Comparison of ENCODE assay signal across 8 cellular contexts in genomic region chr7:27198871-27199801, GRCh38. TPM values are rescaled to one million over a fixed set of nuclear protein-coding genes. Genes with fewer than 3 reads are reported as not detected.
DNase-seq lines count a peak whose midpoint lies in the region; ATAC-seq and TF ChIP-seq lines count a peak whose summit lies in the region.

No MANE protein-coding gene starts in this region.

- H3K27ac ChIP-seq in CD8-positive, alpha-beta memory T cell (ENCODE audit: low read depth, low read length): no peak overlapping the region
- H3K27ac ChIP-seq in HL-60 (replicated peaks) (no peak overlapping the region), ascending aorta (no peak overlapping the region)

- peaks cover 82 to 92% of the 10 kb centered on the region in 2 donors for H3K27me3 Mint-ChIP-seq in CD8-positive, alpha-beta memory T cell
- peaks cover 98% of the 10 kb centered on the region for H3K27me3 Mint-ChIP-seq in nephron (ENCODE audit: low read depth)

- CTCF ChIA-PET in CD8-positive, alpha-beta memory T cell (lab: Charles Lee): interaction anchor here (0.9 to 1.5 kb wide), 5 partner anchors 8 to 822 kb away, joined by 3 to 6 read pairs (median 3); partner anchors contain the start of gene HOXA10

- DNase-seq in CD8-positive, alpha-beta memory T cell: no peak
- DNase-seq in HL-60 (ENCODE audit: low read depth in 1 of 2, low spot score in 1 of 2) (no peak), ascending aorta (ENCODE audit: low spot score in 2 of 2) (peak in 1 of 2 donors; percentile 64)
- no peak for DNase-seq in activated effector memory CD4-positive, alpha-beta T cell treated with Interleukin-2 at 50 U/mL for 16 hours

- H3K4me3 ChIP-seq in CD8-positive, alpha-beta memory T cell (ENCODE audit: low read length): no peak overlapping the region
- H3K4me3 ChIP-seq in HL-60 (replicated peaks; ENCODE audit: insufficient read depth, low read length) (peak overlapping the region; percentile 22; the same call in 1 of the 2 replicates), ascending aorta (peak overlapping the region; percentile 34 to 54)

- peaks cover 0 to 10% (median 0%) of the 10 kb centered on the region in 5 donors for H3K9me3 Mint-ChIP-seq in CD8-positive, alpha-beta memory T cell
- H3K9me3 Mint-ChIP-seq in nephron: no peaks in the 10 kb centered on the region

- H3K9me3 ChIP-seq in CD8-positive, alpha-beta memory T cell (ENCODE audit: low read length): no peaks in the 10 kb centered on the region
- H3K9me3 ChIP-seq in ascending aorta: no peaks in the 10 kb centered on the region

- H3K4me3 Mint-ChIP-seq in CD8-positive, alpha-beta memory T cell: peak overlapping the region in 6 of 7 donors; percentile 56 to 82 (median 66)
- peak overlapping the region; percentile 71 to 78 (median 77) for H3K4me3 Mint-ChIP-seq in nephron

- H3K27ac Mint-ChIP-seq in CD8-positive, alpha-beta memory T cell: peak overlapping the region in 3 of 8 donors; percentile 40 to 71 (median 67)
- no peak overlapping the region for H3K27ac Mint-ChIP-seq in nephron

- peaks cover 83% of the 10 kb centered on the region for H3K27me3 ChIP-seq in CD8-positive, alpha-beta memory T cell (ENCODE audit: insufficient read depth, low read length, poor library complexity, severe bottlenecking)
- H3K27me3 ChIP-seq in HL-60 (ENCODE audit: insufficient read depth, poor library complexity, severe bottlenecking) (peaks cover 71% of the 10 kb centered on the region), ascending aorta (peaks cover 66% of the 10 kb centered on the region)

- intact Hi-C loops in ascending aorta (cut with DNase I): loop anchor here (5.0 to 10.0 kb wide), 4 partner anchors 576 to 1216 kb away; partner anchors contain the start of gene CREB5

- POLR2A ChIA-PET in CD8-positive, alpha-beta memory T cell (lab: Charles Lee): interaction anchor here (0.7 kb wide), 1 partner anchor 647 kb away, joined by 3 read pairs; no protein-coding TSS in a partner anchor

- H3K4me1 Mint-ChIP-seq in CD8-positive, alpha-beta memory T cell: peaks cover 33 to 42% (median 40%) of the 10 kb centered on the region in 3 donors
- peaks cover 16% of the 10 kb centered on the region for H3K4me1 Mint-ChIP-seq in nephron

- H3K36me3 Mint-ChIP-seq in CD8-positive, alpha-beta memory T cell: no peaks in the 10 kb centered on the region
- no peaks in the 10 kb centered on the region for H3K36me3 Mint-ChIP-seq in nephron (ENCODE audit: low read depth)

- H3K4me1 ChIP-seq in CD8-positive, alpha-beta memory T cell (ENCODE audit: insufficient read depth, low read length): peaks cover 25% of the 10 kb centered on the region
- H3K4me1 ChIP-seq in ascending aorta: peaks cover 11% of the 10 kb centered on the region in 2 donors

- H3K36me3 ChIP-seq in CD8-positive, alpha-beta memory T cell (ENCODE audit: insufficient read depth, low read length): no peaks in the 10 kb centered on the region
- no peaks in the 10 kb centered on the region for H3K36me3 ChIP-seq in ascending aorta

- TF ChIP-seq CTCF in HL-60 (IDR thresholded peaks at IDR 0.05; ENCODE audit: insufficient read depth, low read length): no peak
- TF ChIP-seq CTCF in ascending aorta (IDR thresholded peaks at IDR 0.05): no peak
- TF ChIP-seq CTCF in nephron (IDR thresholded peaks at IDR 0.05; ENCODE audit: unreplicated experiment in 3 of 3): no peak

- ATAC-seq in GM18498 (IDR thresholded peaks at IDR 0.05; ENCODE audit: unreplicated experiment) (no peak), GM19452 (IDR thresholded peaks at IDR 0.05; ENCODE audit: unreplicated experiment) (no peak), GM21717 (IDR thresholded peaks at IDR 0.05; ENCODE audit: unreplicated experiment) (no peak)

RNA-seq across cellular contexts. Expression of gene HOXA13, which starts 0.8 kb away (rescaled TPM):
- not detected for total RNA-seq in CD8-positive, alpha-beta memory T cell
- polyA plus RNA-seq in CD8-positive, alpha-beta memory T cell: not detected
- not detected for total RNA-seq in ascending aorta

RNA-seq across cellular contexts. Expression of gene HOXA11, which starts 14.1 kb away (rescaled TPM):
- total RNA-seq in CD8-positive, alpha-beta memory T cell: not detected
- polyA plus RNA-seq in CD8-positive, alpha-beta memory T cell: not detected
- total RNA-seq in ascending aorta: not detected

RNA-seq across cellular contexts. Expression of gene HOXA10, which starts 25.0 kb away (rescaled TPM):
- total RNA-seq in CD8-positive, alpha-beta memory T cell: not detected
- 0.09 TPM for polyA plus RNA-seq in CD8-positive, alpha-beta memory T cell
- not detected for total RNA-seq in ascending aorta

RNA-seq across cellular contexts. Expression of gene HOXA9, which starts 33.8 kb away (rescaled TPM):
- total RNA-seq in CD8-positive, alpha-beta memory T cell: not detected
- polyA plus RNA-seq in CD8-positive, alpha-beta memory T cell: not detected
- total RNA-seq in ascending aorta: not detected

RNA-seq across cellular contexts. Expression of gene HOXA7, which starts 42.7 kb away (rescaled TPM):
- total RNA-seq in CD8-positive, alpha-beta memory T cell: not detected
- not detected for polyA plus RNA-seq in CD8-positive, alpha-beta memory T cell
- total RNA-seq in ascending aorta: 12.0 TPM
